In genomic region chr7:55100172-55100961, GRCh38 we compare ENCODE assay signal across 12 cellular contexts.
DNase-seq lines count a peak whose midpoint lies in the region; ATAC-seq and TF ChIP-seq lines count a peak whose summit lies in the region.
"Had no signal": no experiment of that assay in that cellular context is flagged by ENCODE, and none has a peak within 500 bp of the region (broad histone marks: within the 10 kb centered on the region; RNA-seq: fewer than 3 reads in every experiment).

No MANE protein-coding gene starts in this region.

- H3K27ac ChIP-seq in GM23248 (no peak overlapping the region), angular gyrus (ENCODE audit: low read depth, low read length) (peak overlapping the region; percentile 32), right atrium auricular region (peak overlapping the region; percentile 86 to 87), gastrocnemius medialis (peak overlapping the region; percentile 77 to 80 (median 79))

- H3K79me2 ChIP-seq in GM23248 (ENCODE audit: insufficient read depth), result peaks cover 99% of the 10 kb centered on the region

- H3K4me2 ChIP-seq in GM23248 (ENCODE audit: unreplicated experiment), result peak overlapping the region; percentile 14
- H3K4me2 ChIP-seq: GM23338 had no signal

- ATAC-seq in gastrocnemius medialis (peak; percentile 59), HG03378 (IDR thresholded peaks at IDR 0.05; ENCODE audit: unreplicated experiment) (no peak)

- H3K27me3 ChIP-seq in GM23248 (replicated peaks; ENCODE audit: insufficient read depth) (no peaks in the 10 kb centered on the region), right atrium auricular region (no peaks in the 10 kb centered on the region), gastrocnemius medialis (no peaks in the 10 kb centered on the region)

- DNase-seq in GM23248 (peak; percentile 25), right atrium auricular region (ENCODE audit: low spot score) (peak; percentile 90), gastrocnemius medialis (peak; percentile 66 to 83), kidney glomerular epithelial cell (lab: John Stamatoyannopoulos, UW) (no peak), 8988T (no peak), AG08395 (ENCODE audit: low spot score) (no peak)
- DNase-seq: activated effector memory CD4-positive, alpha-beta T cell treated with anti-CD3 and anti-CD28 coated beads, Interleukin-2, amount 50 U/mL, for 16 hours; CD4-positive, CD25-positive, alpha-beta regulatory T cell; NCI-H2227 treated with DMSO at 0.1 percent for 48 hours had no signal

- H3K36me3 ChIP-seq in GM23248 (ENCODE audit: low read depth) (no peaks in the 10 kb centered on the region), right atrium auricular region (no peaks in the 10 kb centered on the region), gastrocnemius medialis (no peaks in the 10 kb centered on the region)

- TF ChIP-seq CTCF in right atrium auricular region (IDR thresholded peaks at IDR 0.05) (no peak), gastrocnemius medialis (IDR thresholded peaks at IDR 0.05 in 4 of 5, conservative IDR thresholded peaks at IDR 0.05 in 1 of 5) (no peak)

- H3K4me3 ChIP-seq in GM23248, result no peak overlapping the region
- peak overlapping the region in 1 of 2 donors; percentile 12 for H3K4me3 ChIP-seq in right atrium auricular region
- H3K4me3 ChIP-seq in gastrocnemius medialis, result peak overlapping the region in 1 of 4 donors; percentile 12
- H3K4me3 ChIP-seq: GM23338 had no signal

- H3K4me1 ChIP-seq in GM23248 (ENCODE audit: insufficient read depth) (peaks cover 33% of the 10 kb centered on the region), right atrium auricular region (peaks cover 0 to 59% of the 10 kb centered on the region in 2 donors), gastrocnemius medialis (peaks cover 29 to 46% of the 10 kb centered on the region in 2 donors)

- H3K9me3 ChIP-seq in GM23248 (ENCODE audit: low read depth) (no peaks in the 10 kb centered on the region), right atrium auricular region (no peaks in the 10 kb centered on the region), gastrocnemius medialis (no peaks in the 10 kb centered on the region)

- no peak for TF ChIP-seq POLR2A in gastrocnemius medialis (IDR thresholded peaks at IDR 0.05)

- 60 to 63% methylated on average over 15 of the region's 15 CpGs for WGBS in GM23248 (ENCODE audit: low coverage in 1 of 2, low lambda C conversion rate in 2 of 2, missing lambda C conversion rate in 2 of 2), 2 experiments

- H4K20me1 ChIP-seq in GM23248 (ENCODE audit: insufficient read depth), result no peaks in the 10 kb centered on the region

- no peak overlapping the region for H2AFZ ChIP-seq in GM23248
- H2AFZ ChIP-seq: GM23338 had no signal

- H3K9me2 ChIP-seq in GM23248 (ENCODE audit: insufficient read depth), result no peaks in the 10 kb centered on the region

- H3K9ac ChIP-seq in GM23248, result no peak overlapping the region

- peaks cover 9% of the 10 kb centered on the region for H3F3A ChIP-seq in GM23248 (ENCODE audit: insufficient read depth)

- intact Hi-C loops in gastrocnemius medialis (cut with DNase I; ENCODE audit: low total_unique reads), result loop anchor here (2.0 kb wide), 1 partner anchor 26 kb away; no protein-coding TSS in a partner anchor

- in situ Hi-C loops in GM23248 (cut with MboI) (no loop called here), gastrocnemius medialis (cut with MboI; ENCODE audit: low sequenced_read_pairs in 4 of 4) (no loop called here)

Comparison
In these comparisons a context has a peak if more than half of its experiments do, and no peak if none do; other contexts are left out.
1. DNase-seq: peak in GM23248 (single experiment), right atrium auricular region (single experiment) and gastrocnemius medialis (2 of 2); none in kidney glomerular epithelial cell (single experiment), 8988T (single experiment) and AG08395 (single experiment).